1 cellular context compared by ENCODE assay signal in genomic region chr14:57492859-57493258, GRCh38.
TF ChIP-seq lines count a peak whose summit lies in the region.

No MANE protein-coding gene starts in this region.

TF ChIP-seq in HepG2, 621 proteins besides CTCF, POLR2A, EP300 and RAD21 (continued from another document):
- 0 out of 2 replicates have a peak, but pooled peaks have one; percentile 42 for TF ChIP-seq FOSL1 (CRISPR knock-in tag; IDR thresholded peaks at IDR 0.05; ENCODE audit: borderline replicate concordance)
- TF ChIP-seq, protein P1, sequence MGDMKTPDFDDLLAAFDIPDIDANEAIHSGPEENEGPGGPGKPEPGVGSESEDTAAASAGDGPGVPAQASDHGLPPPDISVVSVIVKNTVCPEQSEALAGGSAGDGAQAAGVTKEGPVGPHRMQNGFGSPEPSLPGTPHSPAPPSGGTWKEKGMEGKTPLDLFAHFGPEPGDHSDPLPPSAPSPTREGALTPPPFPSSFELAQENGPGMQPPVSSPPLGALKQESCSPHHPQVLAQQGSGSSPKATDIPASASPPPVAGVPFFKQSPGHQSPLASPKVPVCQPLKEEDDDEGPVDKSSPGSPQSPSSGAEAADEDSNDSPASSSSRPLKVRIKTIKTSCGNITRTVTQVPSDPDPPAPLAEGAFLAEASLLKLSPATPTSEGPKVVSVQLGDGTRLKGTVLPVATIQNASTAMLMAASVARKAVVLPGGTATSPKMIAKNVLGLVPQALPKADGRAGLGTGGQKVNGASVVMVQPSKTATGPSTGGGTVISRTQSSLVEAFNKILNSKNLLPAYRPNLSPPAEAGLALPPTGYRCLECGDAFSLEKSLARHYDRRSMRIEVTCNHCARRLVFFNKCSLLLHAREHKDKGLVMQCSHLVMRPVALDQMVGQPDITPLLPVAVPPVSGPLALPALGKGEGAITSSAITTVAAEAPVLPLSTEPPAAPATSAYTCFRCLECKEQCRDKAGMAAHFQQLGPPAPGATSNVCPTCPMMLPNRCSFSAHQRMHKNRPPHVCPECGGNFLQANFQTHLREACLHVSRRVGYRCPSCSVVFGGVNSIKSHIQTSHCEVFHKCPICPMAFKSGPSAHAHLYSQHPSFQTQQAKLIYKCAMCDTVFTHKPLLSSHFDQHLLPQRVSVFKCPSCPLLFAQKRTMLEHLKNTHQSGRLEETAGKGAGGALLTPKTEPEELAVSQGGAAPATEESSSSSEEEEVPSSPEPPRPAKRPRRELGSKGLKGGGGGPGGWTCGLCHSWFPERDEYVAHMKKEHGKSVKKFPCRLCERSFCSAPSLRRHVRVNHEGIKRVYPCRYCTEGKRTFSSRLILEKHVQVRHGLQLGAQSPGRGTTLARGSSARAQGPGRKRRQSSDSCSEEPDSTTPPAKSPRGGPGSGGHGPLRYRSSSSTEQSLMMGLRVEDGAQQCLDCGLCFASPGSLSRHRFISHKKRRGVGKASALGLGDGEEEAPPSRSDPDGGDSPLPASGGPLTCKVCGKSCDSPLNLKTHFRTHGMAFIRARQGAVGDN (CRISPR knock-in tag; IDR thresholded peaks at IDR 0.05) = no peak
TF ChIP-seq in HepG2: peak in this region for 3.
